In the genomic region with DNA sequence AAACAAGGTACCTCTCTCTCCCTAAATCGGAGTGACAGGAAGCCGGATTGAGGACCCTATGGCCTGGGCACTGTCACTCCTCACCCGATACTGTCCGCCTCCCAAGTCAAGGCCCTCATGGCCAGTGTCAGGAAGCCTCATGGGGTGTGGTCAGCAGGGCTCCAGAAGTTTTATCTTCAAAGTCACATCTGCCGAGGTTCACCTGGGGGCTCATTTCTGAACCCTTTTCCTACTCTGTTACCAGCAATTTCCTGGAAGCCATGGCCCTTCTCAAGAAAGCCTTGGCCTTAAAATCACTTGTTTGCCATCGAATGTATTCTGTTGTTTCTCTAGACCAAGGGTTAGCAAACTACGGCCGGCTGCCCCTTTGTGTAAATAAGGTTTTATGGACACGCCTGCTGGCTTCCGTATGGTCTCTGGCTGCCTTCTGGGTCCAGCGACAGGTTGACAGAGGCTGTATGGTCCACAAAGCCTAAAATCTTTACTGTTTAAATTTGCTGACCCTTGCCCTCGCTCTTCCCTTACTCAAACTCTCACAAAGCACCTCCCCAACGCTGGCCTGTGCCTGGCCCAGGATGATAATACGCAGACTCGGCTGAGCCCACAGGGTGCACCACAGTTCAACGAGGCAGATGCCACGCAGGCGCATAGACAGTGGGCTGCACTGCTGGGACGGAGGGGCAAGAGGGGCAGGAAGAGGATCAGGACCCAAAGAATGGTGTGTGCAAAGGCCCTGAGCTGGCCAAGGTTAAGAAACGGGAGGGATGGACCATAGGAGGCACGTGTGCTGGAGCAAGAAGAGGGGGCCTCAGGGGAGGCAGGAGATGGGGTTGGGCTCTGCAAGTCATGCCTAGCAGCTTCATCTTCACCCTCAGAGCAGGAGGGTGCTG, we compare ENCODE assay signal across 1 cellular context.
TF ChIP-seq lines count a peak whose summit lies in the region.

No MANE protein-coding gene starts in this region.

TF ChIP-seq in HepG2, 621 proteins besides CTCF, POLR2A, EP300 and RAD21 (continued from another document and continues in another):
- TF ChIP-seq ZNF513 (CRISPR knock-in tag; conservative IDR thresholded peaks at IDR 0.05) = no peak
- no peak for TF ChIP-seq TBL1XR1 (IDR thresholded peaks at IDR 0.05; ENCODE audit: borderline replicate concordance, low read length, partially characterized antibody)
- TF ChIP-seq HDAC2 (CRISPR knock-in tag; IDR thresholded peaks at IDR 0.05) = peak; percentile 90
- peak; percentile 98 for TF ChIP-seq PHF21A (CRISPR knock-in tag; IDR thresholded peaks at IDR 0.05)
- no peak for TF ChIP-seq MTF1 (CRISPR knock-in tag; IDR thresholded peaks at IDR 0.05)
- TF ChIP-seq MBNL3 (CRISPR knock-in tag; conservative IDR thresholded peaks at IDR 0.05) = no peak
- TF ChIP-seq PATZ1 (CRISPR knock-in tag; IDR thresholded peaks at IDR 0.05) = 0 out of 2 replicates have a peak, but pooled peaks have one; percentile 42
- peak; percentile 78 for TF ChIP-seq ZNF792 (CRISPR knock-in tag; IDR thresholded peaks at IDR 0.05)
- peak; percentile 66; the same call in 1 of the 2 replicates for TF ChIP-seq ZNF572 (CRISPR knock-in tag; IDR thresholded peaks at IDR 0.05)
- no peak for TF ChIP-seq SRF (IDR thresholded peaks at IDR 0.05; ENCODE audit: low read depth, low read length)
- TF ChIP-seq, protein P1, sequence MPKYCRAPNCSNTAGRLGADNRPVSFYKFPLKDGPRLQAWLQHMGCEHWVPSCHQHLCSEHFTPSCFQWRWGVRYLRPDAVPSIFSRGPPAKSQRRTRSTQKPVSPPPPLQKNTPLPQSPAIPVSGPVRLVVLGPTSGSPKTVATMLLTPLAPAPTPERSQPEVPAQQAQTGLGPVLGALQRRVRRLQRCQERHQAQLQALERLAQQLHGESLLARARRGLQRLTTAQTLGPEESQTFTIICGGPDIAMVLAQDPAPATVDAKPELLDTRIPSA (CRISPR knock-in tag; IDR thresholded peaks at IDR 0.05; ENCODE audit: borderline replicate concordance) = no peak; the same call in 1 of the 2 replicates
- 0 out of 2 replicates have a peak, but pooled peaks have one; percentile 54 for TF ChIP-seq RCOR2 (CRISPR knock-in tag; IDR thresholded peaks at IDR 0.05)
- TF ChIP-seq JUN (CRISPR knock-in tag; IDR thresholded peaks at IDR 0.05) = 0 out of 2 replicates have a peak, but pooled peaks have one; percentile 18
- 0 out of 2 replicates have a peak, but pooled peaks have one; percentile 76 for TF ChIP-seq PAWR (CRISPR knock-in tag; IDR thresholded peaks at IDR 0.05; ENCODE audit: borderline replicate concordance)
- TF ChIP-seq ZNF678 (CRISPR knock-in tag; IDR thresholded peaks at IDR 0.05) = no peak
- TF ChIP-seq, protein P2, sequence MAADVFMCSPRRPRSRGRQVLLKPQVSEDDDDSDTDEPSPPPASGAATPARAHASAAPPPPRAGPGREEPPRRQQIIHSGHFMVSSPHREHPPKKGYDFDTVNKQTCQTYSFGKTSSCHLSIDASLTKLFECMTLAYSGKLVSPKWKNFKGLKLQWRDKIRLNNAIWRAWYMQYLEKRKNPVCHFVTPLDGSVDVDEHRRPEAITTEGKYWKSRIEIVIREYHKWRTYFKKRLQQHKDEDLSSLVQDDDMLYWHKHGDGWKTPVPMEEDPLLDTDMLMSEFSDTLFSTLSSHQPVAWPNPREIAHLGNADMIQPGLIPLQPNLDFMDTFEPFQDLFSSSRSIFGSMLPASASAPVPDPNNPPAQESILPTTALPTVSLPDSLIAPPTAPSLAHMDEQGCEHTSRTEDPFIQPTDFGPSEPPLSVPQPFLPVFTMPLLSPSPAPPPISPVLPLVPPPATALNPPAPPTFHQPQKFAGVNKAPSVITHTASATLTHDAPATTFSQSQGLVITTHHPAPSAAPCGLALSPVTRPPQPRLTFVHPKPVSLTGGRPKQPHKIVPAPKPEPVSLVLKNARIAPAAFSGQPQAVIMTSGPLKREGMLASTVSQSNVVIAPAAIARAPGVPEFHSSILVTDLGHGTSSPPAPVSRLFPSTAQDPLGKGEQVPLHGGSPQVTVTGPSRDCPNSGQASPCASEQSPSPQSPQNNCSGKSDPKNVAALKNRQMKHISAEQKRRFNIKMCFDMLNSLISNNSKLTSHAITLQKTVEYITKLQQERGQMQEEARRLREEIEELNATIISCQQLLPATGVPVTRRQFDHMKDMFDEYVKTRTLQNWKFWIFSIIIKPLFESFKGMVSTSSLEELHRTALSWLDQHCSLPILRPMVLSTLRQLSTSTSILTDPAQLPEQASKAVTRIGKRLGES (CRISPR knock-in tag; IDR thresholded peaks at IDR 0.05; ENCODE audit: borderline replicate concordance) = no peak
- TF ChIP-seq HDAC1 (CRISPR knock-in tag; IDR thresholded peaks at IDR 0.05) = peak; percentile 86
- TF ChIP-seq ZNF850 (CRISPR knock-in tag; conservative IDR thresholded peaks at IDR 0.05) = no peak
- no peak for TF ChIP-seq ZNF616 (CRISPR knock-in tag; IDR thresholded peaks at IDR 0.05; ENCODE audit: low read depth)
- no peak for TF ChIP-seq ZNF883 (CRISPR knock-in tag; IDR thresholded peaks at IDR 0.05; ENCODE audit: not compliant biosample characterization)
- TF ChIP-seq SALL2 (CRISPR knock-in tag; IDR thresholded peaks at IDR 0.05) = no peak
- TF ChIP-seq, protein P3, sequence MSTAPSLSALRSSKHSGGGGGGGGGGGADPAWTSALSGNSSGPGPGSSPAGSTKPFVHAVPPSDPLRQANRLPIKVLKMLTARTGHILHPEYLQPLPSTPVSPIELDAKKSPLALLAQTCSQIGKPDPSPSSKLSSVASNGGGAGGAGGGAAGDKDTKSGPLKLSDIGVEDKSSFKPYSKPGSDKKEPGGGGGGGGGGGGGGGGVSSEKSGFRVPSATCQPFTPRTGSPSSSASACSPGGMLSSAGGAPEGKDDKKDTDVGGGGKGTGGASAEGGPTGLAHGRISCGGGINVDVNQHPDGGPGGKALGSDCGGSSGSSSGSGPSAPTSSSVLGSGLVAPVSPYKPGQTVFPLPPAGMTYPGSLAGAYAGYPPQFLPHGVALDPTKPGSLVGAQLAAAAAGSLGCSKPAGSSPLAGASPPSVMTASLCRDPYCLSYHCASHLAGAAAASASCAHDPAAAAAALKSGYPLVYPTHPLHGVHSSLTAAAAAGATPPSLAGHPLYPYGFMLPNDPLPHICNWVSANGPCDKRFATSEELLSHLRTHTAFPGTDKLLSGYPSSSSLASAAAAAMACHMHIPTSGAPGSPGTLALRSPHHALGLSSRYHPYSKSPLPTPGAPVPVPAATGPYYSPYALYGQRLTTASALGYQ (CRISPR knock-in tag; IDR thresholded peaks at IDR 0.05) = no peak
- peak; percentile 78; the same call in 1 of the 2 replicates for TF ChIP-seq SNAPC2 (CRISPR knock-in tag; IDR thresholded peaks at IDR 0.05)
- no peak for TF ChIP-seq HNRNPH1 (optimal IDR thresholded peaks at IDR 0.05; ENCODE audit: low read depth, low read length)
- 0 out of 2 replicates have a peak, but pooled peaks have one; percentile 53 for TF ChIP-seq ZBTB34 (CRISPR knock-in tag; IDR thresholded peaks at IDR 0.05)
- TF ChIP-seq FOXC1 (CRISPR knock-in tag; IDR thresholded peaks at IDR 0.05; ENCODE audit: borderline replicate concordance) = peak; percentile 48; the same call in 1 of the 2 replicates
- peak; percentile 57; the same call in 1 of the 2 replicates for TF ChIP-seq ELF1 (CRISPR knock-in tag; IDR thresholded peaks at IDR 0.05)
- no peak for TF ChIP-seq IRX3 (CRISPR knock-in tag; IDR thresholded peaks at IDR 0.05; ENCODE audit: borderline replicate concordance, low read depth)
- no peak for TF ChIP-seq ATF7 (IDR thresholded peaks at IDR 0.05)
- no peak for TF ChIP-seq ATF7 (CRISPR knock-in tag; IDR thresholded peaks at IDR 0.05)
- no peak for TF ChIP-seq ZNF773 (CRISPR knock-in tag; IDR thresholded peaks at IDR 0.05; ENCODE audit: borderline replicate concordance)
- peak; percentile 55; the same call in 1 of the 2 replicates for TF ChIP-seq KDM5B (CRISPR knock-in tag; IDR thresholded peaks at IDR 0.05; ENCODE audit: borderline replicate concordance)
- TF ChIP-seq ZBTB20 (CRISPR knock-in tag; IDR thresholded peaks at IDR 0.05; ENCODE audit: borderline replicate concordance, low read depth) = peak; percentile 86; the same call in 1 of the 2 replicates
- TF ChIP-seq ZFP36L2 (CRISPR knock-in tag; IDR thresholded peaks at IDR 0.05) = no peak
- TF ChIP-seq ZNF788 (CRISPR knock-in tag; IDR thresholded peaks at IDR 0.05; ENCODE audit: borderline replicate concordance) = no peak; the same call in 1 of the 2 replicates
- TF ChIP-seq ZBTB40 (IDR thresholded peaks at IDR 0.05) = no peak
- TF ChIP-seq ZBTB40 (CRISPR knock-in tag; IDR thresholded peaks at IDR 0.05) = peak; percentile 8; the same call in 1 of the 2 replicates
